ENCODE assay signal across 14 cellular contexts in genomic region chr1:9883585-9884449, GRCh38. TPM values are rescaled to one million over a fixed set of nuclear protein-coding genes. Genes with fewer than 3 reads are reported as not detected.
DNase-seq lines count a peak whose midpoint lies in the region; ATAC-seq and TF ChIP-seq lines count a peak whose summit lies in the region.
"Had no signal": no experiment of that assay in that cellular context is flagged by ENCODE, and none has a peak within 500 bp of the region (broad histone marks: within the 10 kb centered on the region; RNA-seq: fewer than 3 reads in every experiment).

No MANE protein-coding gene starts in this region.

- H3K36me3 Mint-ChIP-seq in activated naive CD8-positive, alpha-beta T cell treated with anti-CD3 and anti-CD28 coated beads, Interleukin-2, amount 10 ng/mL, durations not matched to agents 7 days and 5 days, result no peaks in the 10 kb centered on the region
- H3K36me3 Mint-ChIP-seq in activated naive CD8-positive, alpha-beta T cell treated with anti-CD3 and anti-CD28 coated beads for 36 hours, result no peaks in the 10 kb centered on the region
- H3K36me3 Mint-ChIP-seq in effector memory CD8-positive, alpha-beta T cell (ENCODE audit: insufficient read depth), result peaks cover 6% of the 10 kb centered on the region
- H3K36me3 Mint-ChIP-seq in mesothelial cell of epicardium, result peaks cover 12% of the 10 kb centered on the region

- no peaks in the 10 kb centered on the region for H3K27me3 Mint-ChIP-seq in activated naive CD8-positive, alpha-beta T cell treated with anti-CD3 and anti-CD28 coated beads, Interleukin-2, amount 10 ng/mL, durations not matched to agents 7 days and 5 days
- H3K27me3 Mint-ChIP-seq in activated naive CD8-positive, alpha-beta T cell treated with anti-CD3 and anti-CD28 coated beads for 36 hours, result no peaks in the 10 kb centered on the region
- H3K27me3 Mint-ChIP-seq in effector memory CD8-positive, alpha-beta T cell, result no peaks in the 10 kb centered on the region
- H3K27me3 Mint-ChIP-seq in mesothelial cell of epicardium (ENCODE audit: low read depth), result no peaks in the 10 kb centered on the region
- H3K27me3 Mint-ChIP-seq: CD4-positive, alpha-beta memory T cell had no signal

- H3K9me3 Mint-ChIP-seq in activated naive CD8-positive, alpha-beta T cell treated with anti-CD3 and anti-CD28 coated beads, Interleukin-2, amount 10 ng/mL, durations not matched to agents 7 days and 5 days, result no peaks in the 10 kb centered on the region
- H3K9me3 Mint-ChIP-seq in activated naive CD8-positive, alpha-beta T cell treated with anti-CD3 and anti-CD28 coated beads for 36 hours, result no peaks in the 10 kb centered on the region
- H3K9me3 Mint-ChIP-seq in effector memory CD8-positive, alpha-beta T cell, result no peaks in the 10 kb centered on the region
- no peaks in the 10 kb centered on the region for H3K9me3 Mint-ChIP-seq in mesothelial cell of epicardium
- H3K9me3 Mint-ChIP-seq: activated naive CD4-positive, alpha-beta T cell treated with anti-CD3 and anti-CD28 coated beads for 36 hours had no signal

- TF ChIP-seq CTCF in mesothelial cell of epicardium (IDR thresholded peaks at IDR 0.05; ENCODE audit: unreplicated experiment), result no peak

- no peak for ATAC-seq in activated naive CD8-positive, alpha-beta T cell treated with anti-CD3 and anti-CD28 coated beads, Interleukin-2, amount 10 ng/mL, durations not matched to agents 7 days and 5 days (ENCODE audit: low read depth)
- no peak for ATAC-seq in effector memory CD8-positive, alpha-beta T cell (replicated peaks)

- POLR2A ChIA-PET in activated naive CD8-positive, alpha-beta T cell treated with anti-CD3 and anti-CD28 coated beads, Interleukin-2, amount 10 ng/mL, durations not matched to agents 7 days and 5 days (lab: Charles Lee), result interaction anchor here (2.4 to 2.9 kb wide), 2 partner anchors 10 to 59 kb away, joined by 9 to 13 read pairs; partner anchors contain the start of genes LZIC and NMNAT1

- no peak overlapping the region for H3K4me3 Mint-ChIP-seq in activated naive CD8-positive, alpha-beta T cell treated with anti-CD3 and anti-CD28 coated beads, Interleukin-2, amount 10 ng/mL, durations not matched to agents 7 days and 5 days
- no peak overlapping the region for H3K4me3 Mint-ChIP-seq in activated naive CD8-positive, alpha-beta T cell treated with anti-CD3 and anti-CD28 coated beads for 36 hours
- H3K4me3 Mint-ChIP-seq in effector memory CD8-positive, alpha-beta T cell, result peak overlapping the region in 1 of 2 donors; percentile 10
- no peak overlapping the region for H3K4me3 Mint-ChIP-seq in mesothelial cell of epicardium
- H3K4me3 Mint-ChIP-seq: activated naive CD4-positive, alpha-beta T cell treated with anti-CD3 and anti-CD28 coated beads for 36 hours had no signal

- peak overlapping the region; percentile 95 for H3K27ac Mint-ChIP-seq in activated naive CD8-positive, alpha-beta T cell treated with anti-CD3 and anti-CD28 coated beads, Interleukin-2, amount 10 ng/mL, durations not matched to agents 7 days and 5 days
- H3K27ac Mint-ChIP-seq in activated naive CD8-positive, alpha-beta T cell treated with anti-CD3 and anti-CD28 coated beads for 36 hours, result no peak overlapping the region
- peak overlapping the region; percentile 88 to 90 for H3K27ac Mint-ChIP-seq in effector memory CD8-positive, alpha-beta T cell
- peak overlapping the region; percentile 25 for H3K27ac Mint-ChIP-seq in mesothelial cell of epicardium
- H3K27ac Mint-ChIP-seq: activated naive CD4-positive, alpha-beta T cell treated with anti-CD3 and anti-CD28 coated beads for 36 hours had no signal

- no peak for DNase-seq in activated naive CD8-positive, alpha-beta T cell treated with anti-CD3 and anti-CD28 coated beads, Interleukin-2, amount 10 ng/mL, durations not matched to agents 7 days and 5 days
- no peak for DNase-seq in activated naive CD8-positive, alpha-beta T cell treated with anti-CD3 and anti-CD28 coated beads for 36 hours
- DNase-seq in effector memory CD8-positive, alpha-beta T cell, result no peak
- no peak for DNase-seq in mesothelial cell of epicardium (ENCODE audit: low spot score in 2 of 2, unreplicated experiment in 2 of 2)
- DNase-seq in substantia nigra (lab: John Stamatoyannopoulos, UW), result peak in 27 of 49 donors; percentile 10 to 63 (median 36)
- no peak for DNase-seq in NCI-H2227 (lab: John Stamatoyannopoulos, UW; ENCODE audit: unreplicated experiment)
- DNase-seq in DMS 273 (lab: John Stamatoyannopoulos, UW; ENCODE audit: unreplicated experiment), result no peak
- DNase-seq in NAMALWA (ENCODE audit: low spot score), result no peak
- DNase-seq: activated naive CD4-positive, alpha-beta T cell treated with anti-CD3 and anti-CD28 coated beads for 36 hours; CD4-positive, alpha-beta memory T cell; EL; MV-4-11 had no signal

- peak overlapping the region; percentile 58 for H3K27ac ChIP-seq in substantia nigra (ENCODE audit: low read depth, low read length, poor library complexity, severe bottlenecking)
- H3K27ac ChIP-seq: neutrophil, VCaP had no signal

- H3K4me1 Mint-ChIP-seq in activated naive CD8-positive, alpha-beta T cell treated with anti-CD3 and anti-CD28 coated beads, Interleukin-2, amount 10 ng/mL, durations not matched to agents 7 days and 5 days, result peaks cover 27% of the 10 kb centered on the region
- H3K4me1 Mint-ChIP-seq in activated naive CD8-positive, alpha-beta T cell treated with anti-CD3 and anti-CD28 coated beads for 36 hours, result peaks cover 16% of the 10 kb centered on the region
- peaks cover 35 to 37% of the 10 kb centered on the region in 2 donors for H3K4me1 Mint-ChIP-seq in effector memory CD8-positive, alpha-beta T cell (ENCODE audit: low read depth in 2 of 2)
- H3K4me1 Mint-ChIP-seq in mesothelial cell of epicardium, result peaks cover 13% of the 10 kb centered on the region

RNA-seq across cellular contexts. Expression of gene CTNNBIP1, which starts 26.3 kb away (rescaled TPM):
- total RNA-seq in activated naive CD8-positive, alpha-beta T cell treated with anti-CD3 and anti-CD28 coated beads, Interleukin-2, amount 10 ng/mL, durations not matched to agents 7 days and 5 days, result 10 to 100 TPM; 15.8 to 17.0 TPM
- total RNA-seq in activated naive CD8-positive, alpha-beta T cell treated with anti-CD3 and anti-CD28 coated beads for 36 hours, result 1 to 10 TPM; 8.0 to 8.6 TPM
- 49.7 to 52.6 TPM (median 51.5 TPM) in 3 replicates for total RNA-seq in mesothelial cell of epicardium

RNA-seq across cellular contexts. Expression of gene LZIC, which starts 59.4 kb away (rescaled TPM):
- 10 to 100 TPM; 27.7 to 28.6 TPM for total RNA-seq in activated naive CD8-positive, alpha-beta T cell treated with anti-CD3 and anti-CD28 coated beads, Interleukin-2, amount 10 ng/mL, durations not matched to agents 7 days and 5 days
- total RNA-seq in activated naive CD8-positive, alpha-beta T cell treated with anti-CD3 and anti-CD28 coated beads for 36 hours, result 10 to 100 TPM; 30.9 to 31.4 TPM
- total RNA-seq in mesothelial cell of epicardium, result 34.9 to 36.6 TPM (median 35.1 TPM) in 3 replicates

RNA-seq across cellular contexts. Expression of gene NMNAT1, which starts 59.5 kb away (rescaled TPM):
- total RNA-seq in activated naive CD8-positive, alpha-beta T cell treated with anti-CD3 and anti-CD28 coated beads, Interleukin-2, amount 10 ng/mL, durations not matched to agents 7 days and 5 days, result 1 to 10 TPM; 6.5 to 8.5 TPM
- total RNA-seq in activated naive CD8-positive, alpha-beta T cell treated with anti-CD3 and anti-CD28 coated beads for 36 hours, result 1 to 10 TPM; 7.9 to 9.4 TPM
- total RNA-seq in mesothelial cell of epicardium, result 9.7 to 11.3 TPM (median 11.3 TPM) in 3 replicates

Comparison
In these comparisons a context has a peak if more than half of its experiments do, and no peak if none do; other contexts are left out.
1. DNase-seq: peak in substantia nigra (27 of 49); none in activated naive CD8-positive, alpha-beta T cell treated with anti-CD3 and anti-CD28 coated beads, Interleukin-2, amount 10 ng/mL, durations not matched to agents 7 days and 5 days (single experiment), activated naive CD8-positive, alpha-beta T cell treated with anti-CD3 and anti-CD28 coated beads for 36 hours (single experiment), effector memory CD8-positive, alpha-beta T cell (0 of 3), mesothelial cell of epicardium (0 of 2), NCI-H2227 (single experiment), DMS 273 (single experiment) and NAMALWA (single experiment).